Comparison of ENCODE assay signal across 8 cellular contexts in genomic region chrX:63754141-63754859, GRCh38. TPM values are rescaled to one million over a fixed set of nuclear protein-coding genes. Genes with fewer than 3 reads are reported as not detected.
DNase-seq lines count a peak whose midpoint lies in the region; ATAC-seq and TF ChIP-seq lines count a peak whose summit lies in the region.

No MANE protein-coding gene starts in this region.

- H3K27me3 ChIP-seq in kidney epithelial cell (ENCODE audit: control insufficient read depth, insufficient read depth, low read length) = no peaks in the 10 kb centered on the region

- H3K36me3 ChIP-seq in kidney epithelial cell (ENCODE audit: control insufficient read depth, insufficient read depth, low read length) = no peaks in the 10 kb centered on the region

- H3K4me3 ChIP-seq in kidney epithelial cell (ENCODE audit: low read depth, low read length) = peak overlapping the region; percentile 57

- DNase-seq in NCI-H2171 treated with DMSO at 0.1 percent for 48 hours (lab: John Stamatoyannopoulos, UW) = peak; percentile 20
- no peak for DNase-seq in NCI-H2171 (lab: John Stamatoyannopoulos, UW)
- peak; percentile 35 for DNase-seq in RPMI8226
- DNase-seq in astrocyte of the hippocampus (ENCODE audit: low read depth, low spot score) = peak; percentile 8
- no peak for DNase-seq in kidney epithelial cell (ENCODE audit: low read depth)
- peak; percentile 2 for DNase-seq in stimulated activated CD8-positive, alpha-beta memory T cell treated with anti-CD3 and anti-CD28 coated beads, Interleukin-15, amount 100 ng/mL, for 24 hours (ENCODE audit: low read depth)

- no peak for TF ChIP-seq CTCF in kidney epithelial cell (IDR thresholded peaks at IDR 0.05; ENCODE audit: insufficient read depth, low read length, poor library complexity, severe bottlenecking)

- ATAC-seq in HG02884 (IDR thresholded peaks at IDR 0.05; ENCODE audit: unreplicated experiment) (peak; percentile 24), HG03565 (IDR thresholded peaks at IDR 0.05; ENCODE audit: unreplicated experiment) (no peak)

RNA-seq across cellular contexts. Expression of gene ARHGEF9, which starts 30.7 kb away (rescaled TPM):
- total RNA-seq in kidney epithelial cell = 14.4 and 15.4 TPM in 2 replicates

Comparison
In these comparisons a context has a peak if more than half of its experiments do, and no peak if none do; other contexts are left out.
1. DNase-seq: peak in NCI-H2171 treated with DMSO at 0.1 percent for 48 hours (single experiment), RPMI8226 (single experiment), astrocyte of the hippocampus (single experiment) and stimulated activated CD8-positive, alpha-beta memory T cell treated with anti-CD3 and anti-CD28 coated beads, Interleukin-15, amount 100 ng/mL, for 24 hours (single experiment); none in NCI-H2171 (single experiment) and kidney epithelial cell (single experiment).